In genomic region chr5:51997500-51997899, GRCh38 we compare ENCODE assay signal across 6 cellular contexts.
"Had no signal": no experiment of that assay in that cellular context is flagged by ENCODE, and none has a peak within 500 bp of the region (broad histone marks: within the 10 kb centered on the region; RNA-seq: fewer than 3 reads in every experiment).

No MANE protein-coding gene starts in this region.

- H3K4me3 Mint-ChIP-seq: GM23338, H9, IgD-negative memory B cell had no signal

- H3K4me2 ChIP-seq: GM23338 had no signal

- H3K27me3 Mint-ChIP-seq: IgD-negative memory B cell had no signal

- ATAC-seq: GM23338 had no signal

- DNase-seq: H9, HCEC 1CT had no signal

- FAIRE-seq: H1, H54 had no signal

- H3K36me3 Mint-ChIP-seq: IgD-negative memory B cell had no signal

- H3K27ac Mint-ChIP-seq: GM23338, IgD-negative memory B cell had no signal

- H3K4me3 ChIP-seq: GM23338 had no signal
